Comparison of ENCODE assay signal across 16 cellular contexts in the genomic region with DNA sequence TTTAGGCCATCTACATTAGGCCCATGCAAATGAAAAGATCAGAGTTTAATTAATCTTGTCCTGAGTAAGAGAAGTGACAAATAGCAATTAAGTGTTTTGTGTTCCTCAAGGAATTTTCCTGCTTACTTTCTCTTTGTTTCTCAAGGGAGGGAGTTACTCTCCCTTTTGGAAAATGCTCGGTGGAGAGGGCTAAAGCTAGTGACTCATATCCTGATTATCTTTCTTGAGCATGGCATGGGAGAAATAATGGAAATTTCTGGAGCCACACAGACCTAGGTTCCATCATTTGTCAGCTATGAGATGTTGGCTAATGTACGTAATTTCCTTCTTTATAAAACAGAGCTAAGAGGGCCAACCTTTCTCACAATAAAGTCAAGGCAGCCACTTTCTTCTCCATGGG.
DNase-seq lines count a peak whose midpoint lies in the region; ATAC-seq, FAIRE-seq and TF ChIP-seq lines count a peak whose summit lies in the region.
"Had no signal": no experiment of that assay in that cellular context is flagged by ENCODE, and none has a peak within 500 bp of the region (broad histone marks: within the 10 kb centered on the region; RNA-seq: fewer than 3 reads in every experiment).

No MANE protein-coding gene starts in this region.

- H3K4me1 Mint-ChIP-seq in HFFc6 (ENCODE audit: low read depth) = peaks cover 36% of the 10 kb centered on the region
- H3K4me1 Mint-ChIP-seq in astrocyte (ENCODE audit: low read depth, unreplicated experiment) = peaks cover 11% of the 10 kb centered on the region
- H3K4me1 Mint-ChIP-seq: naive thymus-derived CD8-positive, alpha-beta T cell had no signal

- H3K27ac Mint-ChIP-seq in HFFc6 (peak overlapping the region; percentile 86), astrocyte (ENCODE audit: unreplicated experiment) (peak overlapping the region; percentile 35)
- H3K27ac Mint-ChIP-seq: naive thymus-derived CD8-positive, alpha-beta T cell had no signal

- H3K27me3 ChIP-seq in astrocyte (ENCODE audit: insufficient read depth, low read length) (no peaks in the 10 kb centered on the region), adrenal gland (no peaks in the 10 kb centered on the region)

- intact Hi-C loops in adrenal gland (cut with DNase I) = no loop called here

- WGBS in adrenal gland, 4 donors = 49 to 79% (median 65%) methylated on average over 2 of the region's 2 CpGs

- H3K36me3 ChIP-seq in astrocyte (ENCODE audit: insufficient read depth, low read length) (no peaks in the 10 kb centered on the region), adrenal gland (replicated peaks in 1 of 2) (no peaks in the 10 kb centered on the region)
- H3K36me3 ChIP-seq: left ventricle myocardium inferior, thoracic aorta, WERI-Rb-1 had no signal

- TF ChIP-seq CTCF in HFFc6 (IDR thresholded peaks at IDR 0.05) (no peak), astrocyte (IDR thresholded peaks at IDR 0.05; ENCODE audit: insufficient read depth, low read depth, low read length) (no peak), foreskin fibroblast (IDR thresholded peaks at IDR 0.05; ENCODE audit: low read depth, low read length) (no peak), adrenal gland (IDR thresholded peaks at IDR 0.05) (no peak)

- H3K79me2 ChIP-seq in astrocyte (ENCODE audit: insufficient read depth, low read length) = no peaks in the 10 kb centered on the region

- H3K27ac ChIP-seq in astrocyte (ENCODE audit: low read depth, low read length) (peak overlapping the region; percentile 21), adrenal gland (no peak overlapping the region)
- H3K27ac ChIP-seq: left ventricle myocardium inferior, thoracic aorta, WERI-Rb-1 had no signal

- H3K9me3 Mint-ChIP-seq in HFFc6 (no peaks in the 10 kb centered on the region), astrocyte (ENCODE audit: unreplicated experiment) (peaks cover 8% of the 10 kb centered on the region)

- H3K4me3 ChIP-seq in astrocyte (ENCODE audit: insufficient read depth, low read depth, low read length) = no peak overlapping the region
- no peak overlapping the region for H3K4me3 ChIP-seq in foreskin fibroblast (ENCODE audit: low read depth in 1 of 2, low read length in 2 of 2)
- H3K4me3 ChIP-seq in adrenal gland = no peak overlapping the region
- H3K4me3 ChIP-seq: left ventricle myocardium inferior, thoracic aorta had no signal

- H3K9ac ChIP-seq in astrocyte (ENCODE audit: low read length) = no peak overlapping the region

- no peaks in the 10 kb centered on the region for H3K36me3 Mint-ChIP-seq in HFFc6 (ENCODE audit: low read depth)
- no peaks in the 10 kb centered on the region for H3K36me3 Mint-ChIP-seq in astrocyte (ENCODE audit: low read depth, unreplicated experiment)
- H3K36me3 Mint-ChIP-seq: naive thymus-derived CD8-positive, alpha-beta T cell had no signal

- DNase-seq in HFFc6 = peak; percentile 47
- DNase-seq in astrocyte (ENCODE audit: low read depth) = peak; percentile 90
- peak; percentile 57 to 72 for DNase-seq in foreskin fibroblast
- no peak for DNase-seq in adrenal gland
- DNase-seq in DMS153 treated with DMSO at 0.1 percent for 48 hours (lab: John Stamatoyannopoulos, UW; ENCODE audit: unreplicated experiment) = no peak
- no peak for DNase-seq in activated T-cell treated with anti-CD3 and anti-CD28 coated beads, Interleukin-2, amount 50 U/mL, for 48 hours
- DNase-seq: activated gamma-delta T cell; hypothalamus; left ventricle myocardium inferior; naive thymus-derived CD8-positive, alpha-beta T cell; NCI-H1417; stimulated activated CD4-positive, alpha-beta T cell treated with anti-CD3 and anti-CD28 coated beads, Interleukin-1b, Interleukin-23, amount 100 ng/mL, for 48 hours; WERI-Rb-1 had no signal

- H3K27me3 Mint-ChIP-seq in HFFc6 (ENCODE audit: insufficient read depth) = no peaks in the 10 kb centered on the region
- H3K27me3 Mint-ChIP-seq in astrocyte (ENCODE audit: low read depth, unreplicated experiment) = no peaks in the 10 kb centered on the region
- H3K27me3 Mint-ChIP-seq: naive thymus-derived CD8-positive, alpha-beta T cell had no signal

- no peak for ATAC-seq in GM21526 (IDR thresholded peaks at IDR 0.05; ENCODE audit: low FRiP score, unreplicated experiment)
- ATAC-seq: naive thymus-derived CD8-positive, alpha-beta T cell had no signal

- peak overlapping the region; percentile 18 for H2AFZ ChIP-seq in astrocyte (ENCODE audit: low read depth, low read length)

- H3K4me1 ChIP-seq in astrocyte (ENCODE audit: insufficient read depth, low read length) (peaks cover 12% of the 10 kb centered on the region), adrenal gland (replicated peaks in 1 of 2) (no peaks in the 10 kb centered on the region)

- H3K4me3 Mint-ChIP-seq in HFFc6 (peak overlapping the region; percentile 61), astrocyte (ENCODE audit: unreplicated experiment) (no peak overlapping the region)
- H3K4me3 Mint-ChIP-seq: naive thymus-derived CD8-positive, alpha-beta T cell had no signal

- H3K9me3 ChIP-seq in astrocyte (ENCODE audit: insufficient read depth, low read depth, low read length) (no peaks in the 10 kb centered on the region), adrenal gland (replicated peaks in 1 of 3) (no peaks in the 10 kb centered on the region)
- H3K9me3 ChIP-seq: thoracic aorta had no signal

- no peak for TF ChIP-seq POLR2A in adrenal gland (IDR thresholded peaks at IDR 0.05)

- peak overlapping the region; percentile 51 for H3K4me2 ChIP-seq in astrocyte (ENCODE audit: low read length)

- H4K20me1 ChIP-seq in astrocyte (ENCODE audit: insufficient read depth, low read length) = no peaks in the 10 kb centered on the region

- peak; percentile 81 for FAIRE-seq in astrocyte (lab: Jason Lieb, UNC)
- FAIRE-seq: GM18507 had no signal

Comparison
In these comparisons a context has a peak if more than half of its experiments do, and no peak if none do; other contexts are left out.
1. DNase-seq: peak in HFFc6 (single experiment), astrocyte (single experiment) and foreskin fibroblast (2 of 2); none in adrenal gland (0 of 7), DMS153 treated with DMSO at 0.1 percent for 48 hours (single experiment) and activated T-cell treated with anti-CD3 and anti-CD28 coated beads, Interleukin-2, amount 50 U/mL, for 48 hours (0 of 2).